2 cellular contexts compared by ENCODE assay signal in the genomic region with DNA sequence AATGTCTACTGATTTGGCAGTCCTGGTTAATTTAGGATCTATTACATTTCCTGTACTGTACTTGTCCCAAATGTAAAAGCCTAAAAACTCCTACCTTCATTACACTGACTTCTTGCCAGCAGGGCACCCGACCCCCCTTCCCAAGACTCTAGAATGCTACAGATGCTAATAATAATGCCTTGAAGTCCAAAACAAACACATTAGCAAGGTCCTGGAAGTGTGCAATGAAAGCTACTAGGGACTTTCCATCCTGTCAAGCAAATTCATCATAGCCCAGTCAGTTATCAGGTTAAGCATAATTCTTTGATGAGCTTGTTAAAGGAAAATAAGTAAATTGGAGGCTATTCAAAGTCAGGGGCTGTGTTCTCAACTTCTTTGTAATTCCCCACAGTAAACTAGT.
TF ChIP-seq lines count a peak whose summit lies in the region.

No MANE protein-coding gene starts in this region.

TF ChIP-seq in SK-N-SH treated with all-trans-retinoic acid at 6 μM for 48 hours, 23 proteins besides CTCF, POLR2A, EP300 and RAD21 (continued from another document):
- TF ChIP-seq, protein P1, sequence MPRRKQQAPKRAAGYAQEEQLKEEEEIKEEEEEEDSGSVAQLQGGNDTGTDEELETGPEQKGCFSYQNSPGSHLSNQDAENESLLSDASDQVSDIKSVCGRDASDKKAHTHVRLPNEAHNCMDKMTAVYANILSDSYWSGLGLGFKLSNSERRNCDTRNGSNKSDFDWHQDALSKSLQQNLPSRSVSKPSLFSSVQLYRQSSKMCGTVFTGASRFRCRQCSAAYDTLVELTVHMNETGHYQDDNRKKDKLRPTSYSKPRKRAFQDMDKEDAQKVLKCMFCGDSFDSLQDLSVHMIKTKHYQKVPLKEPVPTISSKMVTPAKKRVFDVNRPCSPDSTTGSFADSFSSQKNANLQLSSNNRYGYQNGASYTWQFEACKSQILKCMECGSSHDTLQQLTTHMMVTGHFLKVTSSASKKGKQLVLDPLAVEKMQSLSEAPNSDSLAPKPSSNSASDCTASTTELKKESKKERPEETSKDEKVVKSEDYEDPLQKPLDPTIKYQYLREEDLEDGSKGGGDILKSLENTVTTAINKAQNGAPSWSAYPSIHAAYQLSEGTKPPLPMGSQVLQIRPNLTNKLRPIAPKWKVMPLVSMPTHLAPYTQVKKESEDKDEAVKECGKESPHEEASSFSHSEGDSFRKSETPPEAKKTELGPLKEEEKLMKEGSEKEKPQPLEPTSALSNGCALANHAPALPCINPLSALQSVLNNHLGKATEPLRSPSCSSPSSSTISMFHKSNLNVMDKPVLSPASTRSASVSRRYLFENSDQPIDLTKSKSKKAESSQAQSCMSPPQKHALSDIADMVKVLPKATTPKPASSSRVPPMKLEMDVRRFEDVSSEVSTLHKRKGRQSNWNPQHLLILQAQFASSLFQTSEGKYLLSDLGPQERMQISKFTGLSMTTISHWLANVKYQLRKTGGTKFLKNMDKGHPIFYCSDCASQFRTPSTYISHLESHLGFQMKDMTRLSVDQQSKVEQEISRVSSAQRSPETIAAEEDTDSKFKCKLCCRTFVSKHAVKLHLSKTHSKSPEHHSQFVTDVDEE (CRISPR knock-in tag; IDR thresholded peaks at IDR 0.05): no peak
- TF ChIP-seq ZFP30 (CRISPR knock-in tag; IDR thresholded peaks at IDR 0.05) (no peak), ZNF8 (CRISPR knock-in tag; IDR thresholded peaks at IDR 0.05) (no peak)

TF ChIP-seq in SK-N-SH, 30 proteins besides CTCF, POLR2A, EP300 and RAD21 (continued from another document):
- TF ChIP-seq, protein P2, sequence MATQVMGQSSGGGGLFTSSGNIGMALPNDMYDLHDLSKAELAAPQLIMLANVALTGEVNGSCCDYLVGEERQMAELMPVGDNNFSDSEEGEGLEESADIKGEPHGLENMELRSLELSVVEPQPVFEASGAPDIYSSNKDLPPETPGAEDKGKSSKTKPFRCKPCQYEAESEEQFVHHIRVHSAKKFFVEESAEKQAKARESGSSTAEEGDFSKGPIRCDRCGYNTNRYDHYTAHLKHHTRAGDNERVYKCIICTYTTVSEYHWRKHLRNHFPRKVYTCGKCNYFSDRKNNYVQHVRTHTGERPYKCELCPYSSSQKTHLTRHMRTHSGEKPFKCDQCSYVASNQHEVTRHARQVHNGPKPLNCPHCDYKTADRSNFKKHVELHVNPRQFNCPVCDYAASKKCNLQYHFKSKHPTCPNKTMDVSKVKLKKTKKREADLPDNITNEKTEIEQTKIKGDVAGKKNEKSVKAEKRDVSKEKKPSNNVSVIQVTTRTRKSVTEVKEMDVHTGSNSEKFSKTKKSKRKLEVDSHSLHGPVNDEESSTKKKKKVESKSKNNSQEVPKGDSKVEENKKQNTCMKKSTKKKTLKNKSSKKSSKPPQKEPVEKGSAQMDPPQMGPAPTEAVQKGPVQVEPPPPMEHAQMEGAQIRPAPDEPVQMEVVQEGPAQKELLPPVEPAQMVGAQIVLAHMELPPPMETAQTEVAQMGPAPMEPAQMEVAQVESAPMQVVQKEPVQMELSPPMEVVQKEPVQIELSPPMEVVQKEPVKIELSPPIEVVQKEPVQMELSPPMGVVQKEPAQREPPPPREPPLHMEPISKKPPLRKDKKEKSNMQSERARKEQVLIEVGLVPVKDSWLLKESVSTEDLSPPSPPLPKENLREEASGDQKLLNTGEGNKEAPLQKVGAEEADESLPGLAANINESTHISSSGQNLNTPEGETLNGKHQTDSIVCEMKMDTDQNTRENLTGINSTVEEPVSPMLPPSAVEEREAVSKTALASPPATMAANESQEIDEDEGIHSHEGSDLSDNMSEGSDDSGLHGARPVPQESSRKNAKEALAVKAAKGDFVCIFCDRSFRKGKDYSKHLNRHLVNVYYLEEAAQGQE (IDR thresholded peaks at IDR 0.05; ENCODE audit: low read depth, low read length): no peak
- TF ChIP-seq GATA2 (CRISPR knock-in tag; IDR thresholded peaks at IDR 0.05) (no peak), CHD2 (IDR thresholded peaks at IDR 0.05; ENCODE audit: low read length, partially characterized antibody) (no peak), SMC3 (IDR thresholded peaks at IDR 0.05; ENCODE audit: low read depth, low read length) (no peak), RFX5 (IDR thresholded peaks at IDR 0.05; ENCODE audit: low read length) (no peak), TEAD4 (IDR thresholded peaks at IDR 0.05; ENCODE audit: borderline replicate concordance, insufficient read depth) (no peak), YY1 (IDR thresholded peaks at IDR 0.05; ENCODE audit: low read depth) (no peak), FOSL2 (IDR thresholded peaks at IDR 0.05; ENCODE audit: borderline replicate concordance, low read depth) (no peak), RCOR1 (IDR thresholded peaks at IDR 0.05; ENCODE audit: low read length) (no peak), RXRA (IDR thresholded peaks at IDR 0.05; ENCODE audit: borderline replicate concordance, low read depth) (no peak), TCF12 (IDR thresholded peaks at IDR 0.05) (no peak), FOXM1 (IDR thresholded peaks at IDR 0.05; ENCODE audit: low read depth) (no peak), POLR2AphosphoS5 (IDR thresholded peaks at IDR 0.05; ENCODE audit: low read depth, low read length) (no peak)
- TF ChIP-seq, protein P3, sequence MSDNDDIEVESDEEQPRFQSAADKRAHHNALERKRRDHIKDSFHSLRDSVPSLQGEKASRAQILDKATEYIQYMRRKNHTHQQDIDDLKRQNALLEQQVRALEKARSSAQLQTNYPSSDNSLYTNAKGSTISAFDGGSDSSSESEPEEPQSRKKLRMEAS (IDR thresholded peaks at IDR 0.05; ENCODE audit: low read depth): no peak
- TF ChIP-seq, protein P4, sequence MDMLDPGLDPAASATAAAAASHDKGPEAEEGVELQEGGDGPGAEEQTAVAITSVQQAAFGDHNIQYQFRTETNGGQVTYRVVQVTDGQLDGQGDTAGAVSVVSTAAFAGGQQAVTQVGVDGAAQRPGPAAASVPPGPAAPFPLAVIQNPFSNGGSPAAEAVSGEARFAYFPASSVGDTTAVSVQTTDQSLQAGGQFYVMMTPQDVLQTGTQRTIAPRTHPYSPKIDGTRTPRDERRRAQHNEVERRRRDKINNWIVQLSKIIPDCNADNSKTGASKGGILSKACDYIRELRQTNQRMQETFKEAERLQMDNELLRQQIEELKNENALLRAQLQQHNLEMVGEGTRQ (IDR thresholded peaks at IDR 0.05; ENCODE audit: borderline replicate concordance, low read depth, low read length): no peak
- TF ChIP-seq, protein P5, sequence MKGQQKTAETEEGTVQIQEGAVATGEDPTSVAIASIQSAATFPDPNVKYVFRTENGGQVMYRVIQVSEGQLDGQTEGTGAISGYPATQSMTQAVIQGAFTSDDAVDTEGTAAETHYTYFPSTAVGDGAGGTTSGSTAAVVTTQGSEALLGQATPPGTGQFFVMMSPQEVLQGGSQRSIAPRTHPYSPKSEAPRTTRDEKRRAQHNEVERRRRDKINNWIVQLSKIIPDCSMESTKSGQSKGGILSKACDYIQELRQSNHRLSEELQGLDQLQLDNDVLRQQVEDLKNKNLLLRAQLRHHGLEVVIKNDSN (IDR thresholded peaks at IDR 0.05; ENCODE audit: borderline replicate concordance, low read depth): no peak
